35 cellular contexts compared by ENCODE assay signal in genomic region chr15:73030280-73030679, GRCh38.
"Had no signal": no experiment of that assay in that cellular context is flagged by ENCODE, and none has a peak within 500 bp of the region (broad histone marks: within the 10 kb centered on the region; RNA-seq: fewer than 3 reads in every experiment).

No MANE protein-coding gene starts in this region.

- H3K4me3 ChIP-seq: colonic mucosa, PC-9 had no signal

- H3K27me3 ChIP-seq: colonic mucosa had no signal

- H3K4me1 ChIP-seq: colonic mucosa had no signal

- H3K9ac ChIP-seq: KMS-11 had no signal

- H3K9me3 ChIP-seq: colonic mucosa had no signal

- H3K36me3 ChIP-seq: colonic mucosa had no signal

- H3K27ac ChIP-seq: colonic mucosa, KMS-11, PC-9, RWPE1, VCaP had no signal

- H3K4me2 ChIP-seq: KMS-11, PC-9 had no signal

- FAIRE-seq: RCC 7860 had no signal

- ATAC-seq: activated naive CD8-positive, alpha-beta T cell treated with anti-CD3 and anti-CD28 coated beads, Interleukin-2, amount 50 U/mL, for 24 hours; activated T-cell treated with anti-CD3 and anti-CD28 coated beads, Interleukin-2, amount 50 U/mL, for 4 hours; Right ventricle myocardium inferior; SK-N-SH treated with all-trans-retinoic acid at 6 μM for 48 hours; T-cell had no signal

- DNase-seq: activated B cell treated with CpG ODN at 0.5 μM for 24 hours; activated CD4-positive, alpha-beta memory T cell treated with anti-CD3 and anti-CD28 coated beads for 36 hours; activated CD4-positive, alpha-beta T cell treated with anti-CD3 and anti-CD28 coated beads for 4 hours; activated CD4-positive, alpha-beta T cell treated with anti-CD3 and anti-CD28 coated beads, Interleukin-2, amount 50 U/mL, for 1 hour; activated CD4-positive, CD25-positive, alpha-beta regulatory T cell treated with anti-CD3 and anti-CD28 coated beads, Interleukin-2, amount 50 U/mL, for 72 hours; activated CD8-positive, alpha-beta memory T cell treated with anti-CD3 and anti-CD28 coated beads, Interleukin-2, amount 50 U/mL, for 4 hours; activated effector memory CD4-positive, alpha-beta T cell treated with Interleukin-2 at 50 U/mL for 16 hours; activated naive CD4-positive, alpha-beta T cell treated with anti-CD3 and anti-CD28 coated beads, Interleukin-2, amount 10 ng/mL, durations not matched to agents 7 days and 5 days; activated naive CD8-positive, alpha-beta T cell treated with anti-CD3 and anti-CD28 coated beads, Interleukin-2, amount 50 U/mL, for 24 hours; activated T-cell treated with anti-CD3 and anti-CD28 coated beads for 4 hours; activated T-cell treated with anti-CD3 and anti-CD28 coated beads, Interleukin-2, amount 50 U/mL, for 4 hours; anterior cingulate cortex; colonic mucosa; MM.1S; NCI-H1092 treated with DMSO at 0.1 percent for 48 hours; NCI-H146; NCI-H187; NCI-H2081 treated with DMSO at 0.1 percent for 48 hours; NCI-H2171 treated with DMSO at 0.1 percent for 48 hours; NCI-H2227 treated with DMSO at 0.1 percent for 48 hours; NCI-H446; NCI-H524 treated with DMSO at 0.1 percent for 48 hours; NCI-H748 treated with DMSO at 0.1 percent for 48 hours; NK-92 treated with Interleukin-12 subunit alpha and Interleukin-12 subunit beta, amount 100 ng/mL, for 24 hours; PC-9; SIG-M5; T-cell; T-helper 2 cell; T-helper 9 cell had no signal

- H2AFZ ChIP-seq: PC-9 had no signal
